Comparison of ENCODE assay signal across 9 cellular contexts in the genomic region with DNA sequence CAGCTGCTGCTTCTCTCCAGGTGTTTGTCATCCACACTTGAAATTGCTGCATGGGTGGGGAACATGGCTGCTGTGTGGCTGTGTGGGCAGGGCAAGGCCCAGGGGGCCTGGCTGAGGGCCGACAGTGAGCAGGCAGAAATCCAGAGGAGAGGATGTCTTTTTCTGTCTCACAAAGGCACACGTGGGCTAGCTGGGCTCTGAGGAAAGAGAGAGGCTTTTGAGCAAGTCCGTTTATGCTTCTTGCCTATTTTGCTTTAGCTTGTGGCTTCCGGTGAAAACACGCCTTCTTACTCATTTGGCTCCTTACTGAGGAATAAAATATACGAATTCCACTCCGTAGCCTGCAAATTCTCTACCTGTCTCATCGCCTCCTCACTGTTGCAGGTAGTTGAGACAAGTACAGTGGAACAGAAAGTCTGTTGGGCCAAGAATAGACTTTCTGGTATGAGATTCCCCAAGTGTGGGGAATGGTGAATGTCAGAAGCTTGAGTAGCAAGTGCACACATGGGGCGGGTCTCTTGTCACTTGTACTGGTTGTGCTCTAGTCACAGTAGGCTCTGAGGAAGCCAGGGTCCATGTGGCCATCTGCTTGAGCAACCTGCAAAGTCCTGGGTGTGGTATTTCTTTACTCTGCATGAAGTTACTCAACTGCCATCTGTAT. TPM values are rescaled to one million over a fixed set of nuclear protein-coding genes. Genes with fewer than 3 reads are reported as not detected.
DNase-seq lines count a peak whose midpoint lies in the region; ATAC-seq and TF ChIP-seq lines count a peak whose summit lies in the region.
"Had no signal": no experiment of that assay in that cellular context is flagged by ENCODE, and none has a peak within 500 bp of the region (broad histone marks: within the 10 kb centered on the region; RNA-seq: fewer than 3 reads in every experiment).

No MANE protein-coding gene starts in this region.

- H3K9ac ChIP-seq in HCT116 (ENCODE audit: low read length) = no peak overlapping the region

- intact Hi-C loops in HCT116 (cut with micrococcal nuclease) (loop anchor here (5.0 kb wide), 1 partner anchor 264 kb away; no protein-coding TSS in a partner anchor), gastrocnemius medialis (cut with DNase I; ENCODE audit: low total_unique reads) (loop anchor here (5.0 kb wide), 1 partner anchor 194 kb away; no protein-coding TSS in a partner anchor), sciatic nerve (cut with DNase I) (no loop called here), ovary (cut with DNase I) (loop anchor here in 2 of 4 donors (5.0 kb wide), 1 partner anchor 139 kb away; no protein-coding TSS in a partner anchor)
- intact Hi-C loops in dendritic cell treated with granulocyte-macrophage colony-stimulating factor and Interleukin-4, amounts not matched to agents 40 ng/mL and 50 ng/mL, for 4 days (cut with micrococcal nuclease) = loop anchor here (5.0 kb wide), 1 partner anchor 139 kb away; no protein-coding TSS in a partner anchor

- no peak overlapping the region for H2AFZ ChIP-seq in HCT116 (ENCODE audit: low read depth, low read length, poor library complexity, severe bottlenecking)

- peaks cover 74% of the 10 kb centered on the region for H3K4me1 Mint-ChIP-seq in dendritic cell treated with granulocyte-macrophage colony-stimulating factor and Interleukin-4, amounts not matched to agents 40 ng/mL and 50 ng/mL, for 4 days (ENCODE audit: low read depth)

- no peak overlapping the region for H3K4me3 Mint-ChIP-seq in dendritic cell treated with granulocyte-macrophage colony-stimulating factor and Interleukin-4, amounts not matched to agents 40 ng/mL and 50 ng/mL, for 4 days

- CTCF ChIA-PET in HCT116 (lab: Charles Lee) = no interaction called here

- no peak for TF ChIP-seq RAD21 in HCT116 (IDR thresholded peaks at IDR 0.05; ENCODE audit: low read depth)

- 66 to 69% (median 67%) methylated on average over 9 of the region's 9 CpGs for WGBS in ovary, 3 donors

- no peaks in the 10 kb centered on the region for H4K20me1 ChIP-seq in HCT116 (ENCODE audit: insufficient read depth)

- no peak for TF ChIP-seq EP300 in ovary (IDR thresholded peaks at IDR 0.05)

- H3K9me3 ChIP-seq in HCT116 (ENCODE audit: control insufficient read depth in 1 of 2, insufficient read depth in 1 of 2, low read depth in 1 of 2, low read length in 2 of 2) = no peaks in the 10 kb centered on the region
- H3K9me3 ChIP-seq in gastrocnemius medialis = no peaks in the 10 kb centered on the region
- no peaks in the 10 kb centered on the region for H3K9me3 ChIP-seq in ovary

- H3K4me1 ChIP-seq in HCT116 (ENCODE audit: control insufficient read depth in 1 of 2, insufficient read depth in 2 of 2, low read length in 2 of 2) (peaks cover 13 to 67% of the 10 kb centered on the region in 2 experiments; a peak in 3 of 4 replicates), gastrocnemius medialis (peaks cover 23 to 39% of the 10 kb centered on the region in 2 donors), ovary (ENCODE audit: insufficient read depth) (peaks cover 1% of the 10 kb centered on the region)

- TF ChIP-seq POLR2A in HCT116 (IDR thresholded peaks at IDR 0.05; ENCODE audit: borderline replicate concordance, extremely low read depth, insufficient read depth, insufficient read length) (no peak), gastrocnemius medialis (IDR thresholded peaks at IDR 0.05) (no peak), GM18505 (IDR thresholded peaks at IDR 0.05; ENCODE audit: borderline replicate concordance, extremely low read depth, insufficient read depth, insufficient read length) (no peak), ovary (IDR thresholded peaks at IDR 0.05) (no peak)

- H3K79me2 ChIP-seq in HCT116 (ENCODE audit: insufficient read depth, low read length) = no peaks in the 10 kb centered on the region

- ATAC-seq in HCT116 (no peak), gastrocnemius medialis (peak; percentile 32 to 67), GM18505 (IDR thresholded peaks at IDR 0.05; ENCODE audit: unreplicated experiment) (no peak), sciatic nerve (no peak)

- BruUV-seq in HCT116 (replicated peaks; lab: Mats Ljungman, UMichigan) = no TSS peak

- no peak for TF ChIP-seq CTCF in HCT116 (IDR thresholded peaks at IDR 0.05 in 2 of 3, conservative IDR thresholded peaks at IDR 0.05 in 1 of 3; ENCODE audit: borderline replicate concordance in 1 of 3, insufficient read depth in 1 of 3, low read depth in 2 of 3, low read length in 2 of 3)
- TF ChIP-seq CTCF in gastrocnemius medialis (IDR thresholded peaks at IDR 0.05 in 4 of 5, conservative IDR thresholded peaks at IDR 0.05 in 1 of 5) = no peak
- no peak for TF ChIP-seq CTCF in ovary (IDR thresholded peaks at IDR 0.05)

- H3K4me2 ChIP-seq in HCT116 (ENCODE audit: low read length) = no peak overlapping the region

- RAD21 ChIA-PET in HCT116 (lab: Charles Lee; ENCODE audit: low non-redundant PET in 1 of 2, low total read pairs in 2 of 2, uncharacterized antibody in 2 of 2, unreplicated experiment in 2 of 2) = no interaction called here

- in situ Hi-C loops in gastrocnemius medialis (cut with MboI; ENCODE audit: low sequenced_read_pairs in 4 of 4) = loop anchor here in 3 of 4 donors (10.0 kb wide), 1 partner anchor 51 kb away; a partner anchor contains a TSS

- POLR2A ChIA-PET in HCT116 (lab: Charles Lee) = interaction anchor here (0.8 kb wide), 1 partner anchor 48 kb away, joined by 3 read pairs; a partner anchor contains a TSS

- H3K27ac Mint-ChIP-seq in dendritic cell treated with granulocyte-macrophage colony-stimulating factor and Interleukin-4, amounts not matched to agents 40 ng/mL and 50 ng/mL, for 4 days = peak overlapping the region; percentile 19

- no peak overlapping the region for H3K4me3 ChIP-seq in HCT116 (replicated peaks in 1 of 2; ENCODE audit: low read depth in 1 of 2, low read length in 2 of 2)
- H3K4me3 ChIP-seq in gastrocnemius medialis = no peak overlapping the region
- H3K4me3 ChIP-seq in ovary = no peak overlapping the region

- no peaks in the 10 kb centered on the region for H3K9me2 ChIP-seq in HCT116 (ENCODE audit: insufficient read depth)

- no peaks in the 10 kb centered on the region for H3K36me3 Mint-ChIP-seq in dendritic cell treated with granulocyte-macrophage colony-stimulating factor and Interleukin-4, amounts not matched to agents 40 ng/mL and 50 ng/mL, for 4 days (ENCODE audit: low read depth)

- H3K36me3 ChIP-seq in HCT116 (ENCODE audit: control insufficient read depth in 1 of 2, insufficient read depth in 2 of 2, low read length in 2 of 2) (no peaks in the 10 kb centered on the region), gastrocnemius medialis (no peaks in the 10 kb centered on the region), ovary (no peaks in the 10 kb centered on the region)

- H3K27me3 ChIP-seq in HCT116 (ENCODE audit: insufficient read depth, low read length) = no peaks in the 10 kb centered on the region
- H3K27me3 ChIP-seq in gastrocnemius medialis = no peaks in the 10 kb centered on the region
- H3K27me3 ChIP-seq in ovary = no peaks in the 10 kb centered on the region

- H3K27ac ChIP-seq in HCT116 (ENCODE audit: low read depth, low read length) (no peak overlapping the region), gastrocnemius medialis (peak overlapping the region in 3 of 4 donors; percentile 19 to 64 (median 49)), ovary (no peak overlapping the region)

- no peaks in the 10 kb centered on the region for H3K9me3 Mint-ChIP-seq in dendritic cell treated with granulocyte-macrophage colony-stimulating factor and Interleukin-4, amounts not matched to agents 40 ng/mL and 50 ng/mL, for 4 days

- H3K27me3 Mint-ChIP-seq in dendritic cell treated with granulocyte-macrophage colony-stimulating factor and Interleukin-4, amounts not matched to agents 40 ng/mL and 50 ng/mL, for 4 days = no peaks in the 10 kb centered on the region

- DNase-seq in HCT116 (ENCODE audit: low read depth, low spot score) (no peak), SIG-M5 treated with dmso at 0.1 percent for 504 hours (lab: John Stamatoyannopoulos, UW; ENCODE audit: unreplicated experiment) (peak; percentile 91), gastrocnemius medialis (peak; percentile 50 to 77), AG20443 (ENCODE audit: low spot score) (no peak), sciatic nerve (ENCODE audit: low spot score) (no peak), ovary (no peak)
- DNase-seq: SHP77 had no signal

TF ChIP-seq in HCT116, 20 proteins besides CTCF, POLR2A, EP300 and RAD21 (continues in another document):
- TF ChIP-seq, protein P1, sequence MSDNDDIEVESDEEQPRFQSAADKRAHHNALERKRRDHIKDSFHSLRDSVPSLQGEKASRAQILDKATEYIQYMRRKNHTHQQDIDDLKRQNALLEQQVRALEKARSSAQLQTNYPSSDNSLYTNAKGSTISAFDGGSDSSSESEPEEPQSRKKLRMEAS (IDR thresholded peaks at IDR 0.05) = 0 out of 2 replicates have a peak, but pooled peaks have one; percentile 17

RNA-seq across cellular contexts. Expression of a gene that starts 28.4 kb away (rescaled TPM):
- total RNA-seq in HCT116 (2021; ENCODE audit: unreplicated experiment) = 78.8 TPM
- 73.0 and 89.0 TPM in 2 replicates for polyA plus RNA-seq in HCT116 (2012)
- total RNA-seq in gastrocnemius medialis = 10 to 100 TPM; 51.9 to 66.0 (median 57.3) TPM
- 30.8 TPM for total RNA-seq in sciatic nerve
- total RNA-seq in ovary = 10 to 100 TPM; 30.4 to 73.4 (median 34.6) TPM
- 10 to 100 TPM; 33.9 to 39.5 TPM for polyA plus RNA-seq in ovary

RNA-seq across cellular contexts. Expression of a gene that starts 42.9 kb away (rescaled TPM):
- total RNA-seq in HCT116 (2021; ENCODE audit: unreplicated experiment) = 0.27 TPM
- polyA plus RNA-seq in HCT116 (2012) = 0.13 and 0.16 TPM in 2 replicates
- total RNA-seq in gastrocnemius medialis = 10 to 100 TPM in 3 of 4 donors, 1 to 10 TPM in 1; 2.4 to 46.7 (median 26.9) TPM
- total RNA-seq in sciatic nerve = 0.98 TPM
- under 1 TPM; 0.24 to 0.83 (median 0.50) TPM for total RNA-seq in ovary
- polyA plus RNA-seq in ovary = under 1 TPM; 0.38 to 0.52 TPM

RNA-seq across cellular contexts. Expression of a gene that starts 48.0 kb away (rescaled TPM):
- total RNA-seq in HCT116 (2021; ENCODE audit: unreplicated experiment) = 73.2 TPM
- polyA plus RNA-seq in HCT116 (2012) = 71.4 and 74.9 TPM in 2 replicates
- 10 to 100 TPM; 14.0 to 29.9 (median 24.9) TPM for total RNA-seq in gastrocnemius medialis
- 46.1 TPM for total RNA-seq in sciatic nerve
- total RNA-seq in ovary = 10 to 100 TPM; 13.5 to 38.1 (median 27.7) TPM
- 10 to 100 TPM; 25.9 to 57.0 TPM for polyA plus RNA-seq in ovary

Comparison
In these comparisons a context has a peak if more than half of its experiments do, and no peak if none do; other contexts are left out.
1. ATAC-seq: peak in gastrocnemius medialis (2 of 2); none in HCT116 (single experiment), GM18505 (single experiment) and sciatic nerve (single experiment).
2. DNase-seq: peak in SIG-M5 treated with dmso at 0.1 percent for 504 hours (single experiment) and gastrocnemius medialis (2 of 2); none in HCT116 (single experiment), AG20443 (single experiment), sciatic nerve (single experiment) and ovary (0 of 5).
3. H3K27ac ChIP-seq: peak in gastrocnemius medialis (3 of 4); none in HCT116 (single experiment) and ovary (0 of 2).